9 cellular contexts compared by ENCODE assay signal in genomic region chr5:137995077-137995746, GRCh38. TPM values are rescaled to one million over a fixed set of nuclear protein-coding genes. Genes with fewer than 3 reads are reported as not detected.
A peak's percentile ranks its signal among the peaks of the same experiment; 100 is the strongest.
DNase-seq lines count a peak whose midpoint lies in the region; ATAC-seq and TF ChIP-seq lines count a peak whose summit lies in the region.
"Had no signal": no experiment of that assay in that cellular context is flagged by ENCODE, and none has a peak within 500 bp of the region (broad histone marks: within the 10 kb centered on the region; RNA-seq: fewer than 3 reads in every experiment).

No MANE protein-coding gene starts in this region.

- H3K23ac ChIP-seq in H9 (ENCODE audit: insufficient read length, low read depth, low read length): no peak overlapping the region

- no peak overlapping the region for H2BK20ac ChIP-seq in H9 (ENCODE audit: low read depth, low read length, poor library complexity, severe bottlenecking)

- H3K4me2 ChIP-seq in H9 (ENCODE audit: insufficient read depth, insufficient read length, low read length): no peak overlapping the region

- peaks cover 2% of the 10 kb centered on the region for H3K79me1 ChIP-seq in H9 (ENCODE audit: insufficient read depth, low read depth, low read length, poor library complexity, severe bottlenecking)

- H2BK5ac ChIP-seq in H9 (ENCODE audit: insufficient read length, low read length): no peak overlapping the region

- no peak for ATAC-seq in GM18520 (IDR thresholded peaks at IDR 0.05; ENCODE audit: unreplicated experiment)

- no peak overlapping the region for H3K9ac ChIP-seq in H9 (ENCODE audit: extremely low read depth, insufficient read length, low read length)

- no peak overlapping the region for H4K5ac ChIP-seq in H9 (ENCODE audit: insufficient read length, low read depth, low read length)

- 57% methylated on average over 1 of the region's 2 CpGs; no CpG with 5 or more reads in 1 of the 2 experiments for WGBS in mesodermal cell (ENCODE audit: insufficient coverage in 2 of 2), 2 experiments
- WGBS in H9 (ENCODE audit: extremely low coverage, insufficient read length, low lambda C conversion rate): no CpG with 5 or more reads among the region's 2 CpGs

- H2AFZ ChIP-seq in H9 (ENCODE audit: low read length): no peak overlapping the region

- no peak overlapping the region for H3K4me3 Mint-ChIP-seq in H9

- peaks cover 0 to 2% of the 10 kb centered on the region in 2 experiments; a peak in 1 of 4 replicates for H3K4me1 Mint-ChIP-seq in H9

- no peak for TF ChIP-seq CTCF in cardiac fibroblast (IDR thresholded peaks at IDR 0.05; ENCODE audit: low read depth, low read length)
- no peak for TF ChIP-seq CTCF in H9 (conservative IDR thresholded peaks at IDR 0.05)

- H3K18ac ChIP-seq in H9 (ENCODE audit: insufficient read length, low read depth, low read length): no peak overlapping the region

- H3K36me3 ChIP-seq in mesodermal cell (ENCODE audit: control insufficient read depth, insufficient read depth, low read length): peaks cover 38% of the 10 kb centered on the region

- H3K27ac ChIP-seq in mesodermal cell (ENCODE audit: low read depth, low read length, severe bottlenecking) (peak overlapping the region; percentile 18), H9 (ENCODE audit: insufficient read length, low read depth, low read length) (no peak overlapping the region)

- H3K4ac ChIP-seq in H9 (ENCODE audit: low read depth, low read length): no peak overlapping the region

- H3K27me3 Mint-ChIP-seq in H9 (ENCODE audit: low read depth): no peaks in the 10 kb centered on the region

- H2AK5ac ChIP-seq in H9 (ENCODE audit: insufficient read length, low read length): no peak overlapping the region

- H3K9me3 Mint-ChIP-seq in H9: peaks cover 0 to 3% of the 10 kb centered on the region in 2 experiments; a peak in 1 of 5 replicates

- H4K8ac ChIP-seq in H9 (replicated peaks; ENCODE audit: insufficient read length, low read depth, low read length): no peak overlapping the region

- 0 out of 7 replicates have a peak overlapping the region, but pooled peaks of 1 of the 3 experiments have one; percentile 13 for H3K27ac Mint-ChIP-seq in H9

- H2BK12ac ChIP-seq in H9 (ENCODE audit: insufficient read length, low read depth, low read length): no peak overlapping the region

- DNase-seq in DMS 273 (lab: John Stamatoyannopoulos, UW; ENCODE audit: unreplicated experiment) (peak; percentile 15), NCI-H226 (peak; percentile 56), cardiac fibroblast (ENCODE audit: low read depth in 2 of 2) (peak; percentile 63 to 73), middle frontal gyrus (ENCODE audit: extremely low spot score, low spot score) (no peak), H9 (no peak)
- DNase-seq in activated effector memory CD4-positive, alpha-beta T cell treated with Interleukin-2 at 50 U/mL for 16 hours: no peak
- DNase-seq: stimulated activated CD4-positive, alpha-beta T cell treated with anti-CD3 and anti-CD28 coated beads, Interleukin-4, amount 100 ng/mL, for 1 hour had no signal

- no peaks in the 10 kb centered on the region for H4K20me1 ChIP-seq in H9 (ENCODE audit: control insufficient read depth, insufficient read depth, insufficient read length)

- H3K4me3 ChIP-seq in cardiac fibroblast (replicated peaks in 1 of 2; ENCODE audit: low read depth in 2 of 2, low read length in 2 of 2) (no peak overlapping the region), mesodermal cell (ENCODE audit: extremely low read depth, insufficient read depth, low read length, poor library complexity, severe bottlenecking) (no peak overlapping the region)

- H3K14ac ChIP-seq in H9 (ENCODE audit: insufficient read depth, low read length): no peak overlapping the region

- H3T11ph ChIP-seq in H9 (ENCODE audit: low read length): no peak overlapping the region

- H4K91ac ChIP-seq in H9 (ENCODE audit: insufficient read length, low read depth, low read length): no peak overlapping the region

- H3K4me1 ChIP-seq in mesodermal cell (ENCODE audit: control insufficient read depth, insufficient read depth, low read length, poor library complexity, severe bottlenecking) (no peaks in the 10 kb centered on the region), H9 (ENCODE audit: insufficient read depth, low read length) (no peaks in the 10 kb centered on the region)

- H3K79me2 ChIP-seq in H9 (ENCODE audit: insufficient read depth, low read length): no peaks in the 10 kb centered on the region

- H3K36me3 Mint-ChIP-seq in H9 (ENCODE audit: insufficient read depth in 1 of 3, low read depth in 3 of 3): peaks cover 16 to 25% (median 25%) of the 10 kb centered on the region in 3 experiments

- no peaks in the 10 kb centered on the region for H3K27me3 ChIP-seq in H9 (ENCODE audit: insufficient read depth, low read length)

- H2BK120ac ChIP-seq in H9 (ENCODE audit: low read depth, low read length, poor library complexity, severe bottlenecking): no peak overlapping the region

- no peak overlapping the region for H2BK15ac ChIP-seq in H9 (ENCODE audit: low read depth, low read length)

- H3K56ac ChIP-seq in H9 (ENCODE audit: insufficient read length, low read depth, low read length): no peak overlapping the region

- no peaks in the 10 kb centered on the region for H3K23me2 ChIP-seq in H9 (ENCODE audit: insufficient read length, low read depth, low read length, poor library complexity, severe bottlenecking)

- H3K9me3 ChIP-seq in mesodermal cell (ENCODE audit: control insufficient read depth, low read length) (no peaks in the 10 kb centered on the region), H9 (ENCODE audit: control insufficient read depth, low read depth, low read length) (no peaks in the 10 kb centered on the region)

RNA-seq across cellular contexts. Expression of gene FAM13B, which starts 37.7 kb away (rescaled TPM):
- 11.7 TPM for polyA plus RNA-seq in mesodermal cell (2013, experiment 1 of 2)
- 12.6 TPM for polyA plus RNA-seq in mesodermal cell (2013, experiment 2 of 2)
- 23.0 and 23.1 TPM in 2 replicates for total RNA-seq in H9 (2021)

Comparison
In these comparisons a context has a peak if more than half of its experiments do, and no peak if none do; other contexts are left out.
1. DNase-seq: peak in DMS 273 (single experiment), NCI-H226 (single experiment) and cardiac fibroblast (2 of 2); none in middle frontal gyrus (single experiment), H9 (single experiment) and activated effector memory CD4-positive, alpha-beta T cell treated with Interleukin-2 at 50 U/mL for 16 hours (single experiment).